19 cellular contexts compared by ENCODE assay signal in genomic region chr11:119179983-119180382, GRCh38. TPM values are rescaled to one million over a fixed set of nuclear protein-coding genes. Genes with fewer than 3 reads are reported as not detected.
A peak's percentile ranks its signal among the peaks of the same experiment; 100 is the strongest.
DNase-seq lines count a peak whose midpoint lies in the region; ATAC-seq and TF ChIP-seq lines count a peak whose summit lies in the region.
"Had no signal": no experiment of that assay in that cellular context is flagged by ENCODE, and none has a peak within 500 bp of the region (broad histone marks: within the 10 kb centered on the region; RNA-seq: fewer than 3 reads in every experiment).

No MANE protein-coding gene starts in this region.

- 81% methylated on average over 10 of the region's 10 CpGs for WGBS in prostate gland

- TF ChIP-seq POLR2A in prostate gland (IDR thresholded peaks at IDR 0.05), result no peak

- H3K27me3 ChIP-seq in prostate gland (replicated peaks; ENCODE audit: insufficient read depth), result no peaks in the 10 kb centered on the region

- no peak overlapping the region for H3K4me3 ChIP-seq in prostate gland
- H3K4me3 ChIP-seq: coronary artery had no signal

- peaks cover 0 to 4% of the 10 kb centered on the region in 2 donors for H3K36me3 ChIP-seq in prostate gland

- peak; percentile 54 for ATAC-seq in esophagus mucosa
- ATAC-seq in HG02973 (IDR thresholded peaks at IDR 0.05; ENCODE audit: unreplicated experiment), result no peak
- ATAC-seq: natural killer cell had no signal

- no peaks in the 10 kb centered on the region for H3K9me3 ChIP-seq in prostate gland

- intact Hi-C loops in prostate gland (cut with DNase I), result no loop called here

- H3K4me1 ChIP-seq in prostate gland (replicated peaks), result no peaks in the 10 kb centered on the region

- TF ChIP-seq CTCF in prostate gland (IDR thresholded peaks at IDR 0.05) (no peak), GM13976 (IDR thresholded peaks at IDR 0.05; ENCODE audit: borderline replicate concordance, control extremely low read depth, extremely low read depth, insufficient read depth, missing control alignments) (no peak)

- in situ Hi-C loops in GM13976 (cut with MboI; ENCODE audit: low sequenced_read_pairs, unreplicated experiment), result no loop called here

- no peak overlapping the region for H3K27ac ChIP-seq in prostate gland
- H3K27ac ChIP-seq: coronary artery had no signal

- DNase-seq in DMS79 (lab: John Stamatoyannopoulos, UW) (peak; percentile 97), NCI-H1417 (lab: John Stamatoyannopoulos, UW) (peak; percentile 89 to 98 (median 92)), NCI-H345 (lab: John Stamatoyannopoulos, UW) (peak; percentile 92), prostate gland (ENCODE audit: low spot score) (no peak), GM13976 (ENCODE audit: low spot score) (no peak)
- DNase-seq: activated CD4-positive, alpha-beta T cell treated with anti-CD3 and anti-CD28 coated beads, Interleukin-2, amount 50 U/mL, for 48 hours; activated naive CD4-positive, alpha-beta T cell treated with anti-CD3 and anti-CD28 coated beads, Interleukin-2, amount 10 ng/mL, durations not matched to agents 7 days and 5 days; activated T-cell treated with anti-CD3 and anti-CD28 coated beads, Interleukin-2, amount 50 U/mL, for 1 hour; Kasumi-1; mammary epithelial cell; natural killer cell; NCI-H1436 treated with DMSO at 0.1 percent for 48 hours; small intestine; stimulated activated CD4-positive, alpha-beta T cell treated with anti-CD3 and anti-CD28 coated beads, Interleukin-4, amount 100 ng/mL, for 24 hours had no signal

RNA-seq across cellular contexts. Expression of gene NHERF4, which starts 5.3 kb away (rescaled TPM):
- not detected for total RNA-seq in esophagus mucosa
- not detected for total RNA-seq in prostate gland
- total RNA-seq: fibroblast of villous mesenchyme, mammary epithelial cell had no signal

RNA-seq across cellular contexts. Expression of gene NLRX1, which starts 11.5 kb away (rescaled TPM):
- total RNA-seq in esophagus mucosa, result 60.3 TPM
- 10 to 100 TPM; 18.8 to 26.1 TPM for total RNA-seq in prostate gland

RNA-seq across cellular contexts. Expression of gene CBL, which starts 26.2 kb away (rescaled TPM):
- 11.0 TPM for total RNA-seq in esophagus mucosa
- 10 to 100 TPM in 1 of 2 donors, 1 to 10 TPM in 1; 9.8 to 38.8 TPM for total RNA-seq in prostate gland

RNA-seq across cellular contexts. Expression of gene ABCG4, which starts 31.1 kb away (rescaled TPM):
- 0.52 TPM for total RNA-seq in esophagus mucosa
- under 1 TPM in 1 of 2 donors, not detected in 1; 0.85 TPM for total RNA-seq in prostate gland
- total RNA-seq: T-helper 1 cell treated with Interleukin-12 subunit alpha and Interleukin-12 subunit beta and Interleukin-4 antibody, amounts not matched to agents 30 ng/mL and 1 ng/mL, for 36 hours had no signal

RNA-seq across cellular contexts. Expression of gene HINFP, which starts 58.6 kb away (rescaled TPM):
- total RNA-seq in esophagus mucosa, result 13.2 TPM
- 10 to 100 TPM; 22.1 to 41.7 TPM for total RNA-seq in prostate gland

Comparison
In these comparisons a context has a peak if more than half of its experiments do, and no peak if none do; other contexts are left out.
1. DNase-seq: peak in DMS79 (single experiment), NCI-H1417 (3 of 3) and NCI-H345 (single experiment); none in prostate gland (single experiment) and GM13976 (single experiment).